Comparison of ENCODE assay signal across 17 cellular contexts in the genomic region with DNA sequence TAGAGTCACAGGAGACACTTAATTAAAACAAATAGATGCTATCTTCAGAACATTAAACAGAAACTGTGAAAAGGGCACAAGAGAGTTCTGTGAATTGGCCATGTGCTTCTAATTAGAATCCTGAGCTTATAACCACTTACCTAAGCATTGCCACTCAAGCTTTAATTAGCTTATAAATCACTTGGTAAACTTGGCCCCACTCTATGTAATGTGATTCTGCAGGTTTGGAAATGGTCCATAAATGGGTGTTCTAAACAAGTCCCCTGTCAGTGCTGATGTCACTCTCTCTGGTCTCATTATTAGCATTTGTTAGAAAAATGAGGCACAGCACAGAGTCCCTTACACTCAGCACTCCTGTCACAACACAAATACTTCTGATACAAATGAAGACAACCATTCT.
"Had no signal": no experiment of that assay in that cellular context is flagged by ENCODE, and none has a peak within 500 bp of the region (broad histone marks: within the 10 kb centered on the region; RNA-seq: fewer than 3 reads in every experiment).

No MANE protein-coding gene starts in this region.

- H3K27ac ChIP-seq: gastrocnemius medialis, lower lobe of right lung, parathyroid adenoma, sigmoid colon, testis had no signal

- ATAC-seq: activated naive CD8-positive, alpha-beta T cell treated with anti-CD3 and anti-CD28 coated beads, Interleukin-2, amount 50 U/mL, for 24 hours; activated T-cell treated with anti-CD3 and anti-CD28 coated beads, Interleukin-2, amount 50 U/mL, for 4 hours; esophagus mucosa; gastrocnemius medialis; lower lobe of right lung; stimulated activated effector memory CD8-positive, alpha-beta T cell treated with anti-CD3 and anti-CD28 coated beads, Interleukin-12 subunit alpha, Interleukin-12 subunit beta, amount 100 ng/mL, for 72 hours had no signal

- DNase-seq: activated CD4-positive, alpha-beta T cell treated with anti-CD3 and anti-CD28 coated beads, Interleukin-2, amount 50 U/mL, for 1 hour; activated CD8-positive, alpha-beta memory T cell treated with anti-CD3 and anti-CD28 coated beads, Interleukin-2, amount 50 U/mL, for 4 hours; activated naive CD4-positive, alpha-beta T cell treated with anti-CD3 and anti-CD28 coated beads, Interleukin-2, amount 10 ng/mL, durations not matched to agents 7 days and 5 days; activated naive CD8-positive, alpha-beta T cell treated with anti-CD3 and anti-CD28 coated beads, Interleukin-2, amount 50 U/mL, for 24 hours; activated T-cell treated with anti-CD3 and anti-CD28 coated beads, Interleukin-2, amount 50 U/mL, for 4 hours; aorta; cerebellar nuclear complex; cortex of kidney; gastrocnemius medialis; lower lobe of right lung; sigmoid colon; stimulated activated CD4-positive, alpha-beta T cell treated with anti-CD3 and anti-CD28 coated beads, Interleukin-4, amount 100 ng/mL, for 24 hours; testis had no signal

- H3K27me3 Mint-ChIP-seq: activated naive CD4-positive, alpha-beta T cell treated with anti-CD3 and anti-CD28 coated beads, Interleukin-2, amount 10 ng/mL, durations not matched to agents 7 days and 5 days; activated naive CD8-positive, alpha-beta T cell treated with anti-CD3 and anti-CD28 coated beads, Interleukin-2, amount 50 U/mL, for 24 hours had no signal

- H3K27ac Mint-ChIP-seq: activated naive CD4-positive, alpha-beta T cell treated with anti-CD3 and anti-CD28 coated beads, Interleukin-2, amount 10 ng/mL, durations not matched to agents 7 days and 5 days; activated naive CD8-positive, alpha-beta T cell treated with anti-CD3 and anti-CD28 coated beads, Interleukin-2, amount 50 U/mL, for 24 hours; nephron; stimulated activated effector memory CD8-positive, alpha-beta T cell treated with anti-CD3 and anti-CD28 coated beads, Interleukin-12 subunit alpha, Interleukin-12 subunit beta, amount 100 ng/mL, for 72 hours had no signal

- H3K4me1 Mint-ChIP-seq: activated naive CD4-positive, alpha-beta T cell treated with anti-CD3 and anti-CD28 coated beads, Interleukin-2, amount 10 ng/mL, durations not matched to agents 7 days and 5 days; nephron had no signal

- H3K9me3 ChIP-seq: testis had no signal

- H3K27me3 ChIP-seq: gastrocnemius medialis, sigmoid colon, testis had no signal

- H3K4me1 ChIP-seq: lower lobe of right lung, testis had no signal

- H3K9ac ChIP-seq: parathyroid adenoma had no signal

- H2AFZ ChIP-seq: parathyroid adenoma had no signal

- H3K4me3 Mint-ChIP-seq: activated naive CD4-positive, alpha-beta T cell treated with anti-CD3 and anti-CD28 coated beads, Interleukin-2, amount 10 ng/mL, durations not matched to agents 7 days and 5 days; activated naive CD8-positive, alpha-beta T cell treated with anti-CD3 and anti-CD28 coated beads, Interleukin-2, amount 50 U/mL, for 24 hours; activated T-cell treated with anti-CD3 and anti-CD28 coated beads, Interleukin-2, amount 50 U/mL, for 4 hours; nephron; stimulated activated effector memory CD8-positive, alpha-beta T cell treated with anti-CD3 and anti-CD28 coated beads, Interleukin-12 subunit alpha, Interleukin-12 subunit beta, amount 100 ng/mL, for 72 hours had no signal

- H3K4me3 ChIP-seq: gastrocnemius medialis, lower lobe of right lung, sigmoid colon, testis had no signal
